8 cellular contexts compared by ENCODE assay signal in genomic region chr5:69331528-69332445, GRCh38. TPM values are rescaled to one million over a fixed set of nuclear protein-coding genes. Genes with fewer than 3 reads are reported as not detected.
DNase-seq lines count a peak whose midpoint lies in the region; ATAC-seq and TF ChIP-seq lines count a peak whose summit lies in the region.

No MANE protein-coding gene starts in this region.

- no peaks in the 10 kb centered on the region for H3K36me3 ChIP-seq in CD8-positive, alpha-beta T cell (ENCODE audit: insufficient read depth, low read length)
- H3K36me3 ChIP-seq in MM.1S (replicated peaks; ENCODE audit: insufficient read depth, low read length), result no peaks in the 10 kb centered on the region
- H3K36me3 ChIP-seq in body of pancreas (replicated peaks in 1 of 2; ENCODE audit: insufficient read depth in 1 of 2, low read depth in 2 of 2), result no peaks in the 10 kb centered on the region

- POLR2A ChIA-PET in CD8-positive, alpha-beta T cell (lab: Charles Lee), result interaction anchor here (0.8 to 1.2 kb wide), 4 partner anchors 38 to 289 kb away, joined by 3 to 8 read pairs (median 3); partner anchors contain the start of genes AK6, CDK7, RAD17 and TAF9

- peak overlapping the region; percentile 93 for H2AFZ ChIP-seq in MM.1S (ENCODE audit: low read length)

- peaks cover 4% of the 10 kb centered on the region for H3K36me3 Mint-ChIP-seq in CD8-positive, alpha-beta T cell

- WGBS in body of pancreas, 2 donors, result 22 to 27% methylated on average over 11 of the region's 11 CpGs

- peak overlapping the region; percentile 90 for H3K4me3 Mint-ChIP-seq in CD8-positive, alpha-beta T cell

- H3K4me3 ChIP-seq in CD8-positive, alpha-beta T cell (ENCODE audit: low read depth, low read length), result peak overlapping the region; percentile 72
- peak overlapping the region; percentile 81 for H3K4me3 ChIP-seq in MM.1S (ENCODE audit: low read length)
- H3K4me3 ChIP-seq in body of pancreas, result peak overlapping the region; percentile 64 to 67

- peak overlapping the region; percentile 99 for H3K27ac Mint-ChIP-seq in CD8-positive, alpha-beta T cell

- H3K27me3 Mint-ChIP-seq in CD8-positive, alpha-beta T cell (ENCODE audit: low read depth), result no peaks in the 10 kb centered on the region

- no peaks in the 10 kb centered on the region for H3K9me2 ChIP-seq in MM.1S (replicated peaks; ENCODE audit: insufficient read depth, low read length)

- peak overlapping the region; percentile 76 for H3K4me2 ChIP-seq in MM.1S (ENCODE audit: low read depth, low read length)

- H3K9me3 ChIP-seq in CD8-positive, alpha-beta T cell (ENCODE audit: low read length), result no peaks in the 10 kb centered on the region
- no peaks in the 10 kb centered on the region for H3K9me3 ChIP-seq in MM.1S (replicated peaks; ENCODE audit: insufficient read depth, low read length)
- no peaks in the 10 kb centered on the region for H3K9me3 ChIP-seq in body of pancreas

- CTCF ChIA-PET in CD8-positive, alpha-beta T cell (lab: Charles Lee), result interaction anchor here (0.7 to 1.4 kb wide), 2 partner anchors 15 to 238 kb away, joined by 3 to 9 read pairs; partner anchors contain the start of gene SLC30A5

- H4K20me1 ChIP-seq in MM.1S (ENCODE audit: insufficient read depth, low read length), result no peaks in the 10 kb centered on the region

- ATAC-seq in CD8-positive, alpha-beta T cell, result no peak
- ATAC-seq in body of pancreas, result peak; percentile 57
- ATAC-seq in HG02840 (IDR thresholded peaks at IDR 0.05; ENCODE audit: low FRiP score, unreplicated experiment), result no peak

- intact Hi-C loops in CD8-positive, alpha-beta T cell (cut with DNase I, micrococcal nuclease), result loop anchor here (1.0 to 10.0 kb wide), 8 partner anchors 38 to 239 kb away; partner anchors contain the start of genes AK6 (in 2 of the 2), RAD17 (in 2 of the 2), TAF9 (in 2 of the 2) and CCNB1 (in 1 of the 2)
- intact Hi-C loops in body of pancreas (cut with DNase I), result loop anchor here (10.0 kb wide), 1 partner anchor 297 kb away; no protein-coding TSS in a partner anchor

- peak overlapping the region; percentile 76 for H3K9ac ChIP-seq in MM.1S (ENCODE audit: low read length)

- peak in 2 of 3 donors; percentile 37 for TF ChIP-seq POLR2A in body of pancreas (IDR thresholded peaks at IDR 0.05)

- TF ChIP-seq CTCF in CD8-positive, alpha-beta T cell (IDR thresholded peaks at IDR 0.05), result no peak
- no peak for TF ChIP-seq CTCF in MM.1S (IDR thresholded peaks at IDR 0.05; ENCODE audit: low read length)
- no peak for TF ChIP-seq CTCF in body of pancreas (IDR thresholded peaks at IDR 0.05)

- peaks cover 22% of the 10 kb centered on the region for H3K4me1 ChIP-seq in CD8-positive, alpha-beta T cell (ENCODE audit: insufficient read depth, low read length)
- H3K4me1 ChIP-seq in MM.1S (ENCODE audit: low read length) (0 out of 2 replicates have a peak, but pooled peaks cover 5% of the 10 kb centered on the region), body of pancreas (peaks cover 37% of the 10 kb centered on the region)

- peak overlapping the region; percentile 60 for H3K27ac ChIP-seq in CD8-positive, alpha-beta T cell (ENCODE audit: low read depth, low read length)
- H3K27ac ChIP-seq in MM.1S (ENCODE audit: low read length) (peak overlapping the region; percentile 44; the same call in 1 of the 2 replicates), body of pancreas (peak overlapping the region; percentile 74 to 88 (median 82))

- no peaks in the 10 kb centered on the region for H3K27me3 ChIP-seq in CD8-positive, alpha-beta T cell (ENCODE audit: insufficient read depth, low read length)
- H3K27me3 ChIP-seq in MM.1S (replicated peaks; ENCODE audit: insufficient read depth, low read length) (no peaks in the 10 kb centered on the region), body of pancreas (no peaks in the 10 kb centered on the region)

- peaks cover 23% of the 10 kb centered on the region for H3K4me1 Mint-ChIP-seq in CD8-positive, alpha-beta T cell (ENCODE audit: low read depth)

- no peak for DNase-seq in CD8-positive, alpha-beta T cell
- DNase-seq in MM.1S, result peak; percentile 31
- peak; percentile 29 to 50 (median 34) for DNase-seq in body of pancreas
- DNase-seq in medulla oblongata (ENCODE audit: extremely low spot score), result peak; percentile 21
- DNase-seq in activated gamma-delta T cell (lab: John Stamatoyannopoulos, UW), result no peak
- DNase-seq in activated CD8-positive, alpha-beta memory T cell treated with anti-CD3 and anti-CD28 coated beads, Interleukin-2, amount 50 U/mL, for 48 hours, result no peak
- DNase-seq in GDM1 (lab: John Stamatoyannopoulos, UW), result no peak

- H3K79me2 ChIP-seq in MM.1S (ENCODE audit: low read length), result 0 out of 2 replicates have a peak, but pooled peaks cover 7% of the 10 kb centered on the region

- H3K9me3 Mint-ChIP-seq in CD8-positive, alpha-beta T cell, result peaks cover 2% of the 10 kb centered on the region

- peaks cover 10% of the 10 kb centered on the region; the same call in 1 of the 2 replicates for H3F3A ChIP-seq in MM.1S (ENCODE audit: insufficient read depth, low read length)

RNA-seq across cellular contexts. Expression of gene CCDC125, which starts 0.8 kb away (rescaled TPM):
- 1 to 10 TPM; 3.5 to 5.0 TPM for total RNA-seq in CD8-positive, alpha-beta T cell
- 10 to 100 TPM in 1 of 2 donors, 1 to 10 TPM in 1; 6.7 to 10.2 TPM for total RNA-seq in body of pancreas

RNA-seq across cellular contexts. Expression of gene AK6, which starts 37.5 kb away (rescaled TPM):
- total RNA-seq in CD8-positive, alpha-beta T cell, result 10 to 100 TPM; 10.2 to 12.1 TPM
- total RNA-seq in body of pancreas, result 10 to 100 TPM in 1 of 2 donors, 1 to 10 TPM in 1; 8.3 to 17.1 TPM

RNA-seq across cellular contexts. Expression of gene TAF9, which starts 37.5 kb away (rescaled TPM):
- total RNA-seq in CD8-positive, alpha-beta T cell, result 10 to 100 TPM; 51.3 to 56.6 TPM
- 10 to 100 TPM in 1 of 2 donors, 1 to 10 TPM in 1; 8.6 to 24.9 TPM for total RNA-seq in body of pancreas

RNA-seq across cellular contexts. Expression of gene RAD17, which starts 37.8 kb away (rescaled TPM):
- 10 to 100 TPM; 19.5 to 22.2 TPM for total RNA-seq in CD8-positive, alpha-beta T cell
- total RNA-seq in body of pancreas, result 10 to 100 TPM in 1 of 2 donors, 1 to 10 TPM in 1; 8.3 to 17.5 TPM

Comparison
In these comparisons a context has a peak if more than half of its experiments do, and no peak if none do; other contexts are left out.
1. DNase-seq: peak in MM.1S (single experiment), body of pancreas (4 of 4) and medulla oblongata (single experiment); none in CD8-positive, alpha-beta T cell (0 of 7), activated gamma-delta T cell (single experiment), activated CD8-positive, alpha-beta memory T cell treated with anti-CD3 and anti-CD28 coated beads, Interleukin-2, amount 50 U/mL, for 48 hours (single experiment) and GDM1 (single experiment).
2. Peak in every context shown above with its lines, with median percentiles within 50 percentile points of each other: H3K27ac ChIP-seq and H3K4me3 ChIP-seq.